Comparison of ENCODE assay signal across 11 cellular contexts in genomic region chr14:61764342-61765122, GRCh38. TPM values are rescaled to one million over a fixed set of nuclear protein-coding genes. Genes with fewer than 3 reads are reported as not detected.
A peak's percentile ranks its signal among the peaks of the same experiment; 100 is the strongest.
DNase-seq lines count a peak whose midpoint lies in the region; ATAC-seq and TF ChIP-seq lines count a peak whose summit lies in the region.
"Had no signal": no experiment of that assay in that cellular context is flagged by ENCODE, and none has a peak within 500 bp of the region (broad histone marks: within the 10 kb centered on the region; RNA-seq: fewer than 3 reads in every experiment).

No MANE protein-coding gene starts in this region.

- peaks cover 22% of the 10 kb centered on the region for H3K36me3 Mint-ChIP-seq in WTC11
- peaks cover 2 to 7% of the 10 kb centered on the region in 2 donors for H3K36me3 Mint-ChIP-seq in stimulated activated naive B cell treated with anti-CD40 and anti-IgM and Interleukin-4, amounts not matched to agents 10 μg/mL and 1 μg/mL and 100 μg/mL, for 72 hours

- H3K4me3 ChIP-seq in right atrium auricular region (peak overlapping the region in 1 of 2 donors; percentile 2), right cardiac atrium (ENCODE audit: low read length) (peak overlapping the region; percentile 3), urinary bladder (ENCODE audit: low read depth, low read length) (no peak overlapping the region), upper lobe of left lung (peak overlapping the region in 1 of 4 donors; percentile 95)

- TF ChIP-seq CTCF in right atrium auricular region (IDR thresholded peaks at IDR 0.05) (no peak), WTC11 (IDR thresholded peaks at IDR 0.05) (no peak), upper lobe of left lung (IDR thresholded peaks at IDR 0.05) (no peak)

- CTCF ChIA-PET in WTC11 (lab: Charles Lee) = interaction anchor here (0.6 to 2.9 kb wide), 2 partner anchors 73 to 127 kb away, joined by 3 to 10 read pairs; no protein-coding TSS in a partner anchor

- ATAC-seq in left ventricle myocardium superior (no peak), WTC11 (no peak), right cardiac atrium (no peak), upper lobe of left lung (ENCODE audit: low FRiP score in 2 of 2) (no peak)
- ATAC-seq in stimulated activated naive B cell treated with anti-CD40 and anti-IgM and Interleukin-4, amounts not matched to agents 10 μg/mL and 1 μg/mL and 100 μg/mL, for 72 hours (replicated peaks) = no peak

- peak overlapping the region; percentile 2; the same call in 1 of the 2 replicates for H3K27ac Mint-ChIP-seq in WTC11
- H3K27ac Mint-ChIP-seq in stimulated activated naive B cell treated with anti-CD40 and anti-IgM and Interleukin-4, amounts not matched to agents 10 μg/mL and 1 μg/mL and 100 μg/mL, for 72 hours = no peak overlapping the region

- H3K9me3 Mint-ChIP-seq in WTC11 = no peaks in the 10 kb centered on the region
- no peaks in the 10 kb centered on the region for H3K9me3 Mint-ChIP-seq in stimulated activated naive B cell treated with anti-CD40 and anti-IgM and Interleukin-4, amounts not matched to agents 10 μg/mL and 1 μg/mL and 100 μg/mL, for 72 hours

- POLR2A ChIA-PET in WTC11 (lab: Charles Lee) = interaction anchor here (0.6 to 1.3 kb wide), 3 partner anchors 14 to 1258 kb away, joined by 3 to 9 read pairs (median 5); partner anchors contain the start of gene HIF1A

- DNase-seq in right atrium auricular region (ENCODE audit: low spot score) (no peak), left ventricle myocardium superior (no peak), WTC11 (ENCODE audit: low spot score) (no peak), right cardiac atrium (no peak), upper lobe of left lung (no peak), head of caudate nucleus (no peak)
- no peak for DNase-seq in stimulated activated naive B cell treated with anti-CD40 and anti-IgM and Interleukin-4, amounts not matched to agents 10 μg/mL and 1 μg/mL and 100 μg/mL, for 72 hours
- DNase-seq: DMS53, WERI-Rb-1 had no signal

- H3K27ac ChIP-seq in right atrium auricular region (peak overlapping the region; percentile 92 to 96), right cardiac atrium (ENCODE audit: low read length) (no peak overlapping the region), urinary bladder (ENCODE audit: low read depth) (peak overlapping the region; percentile 38), upper lobe of left lung (no peak overlapping the region)
- H3K27ac ChIP-seq: WERI-Rb-1 had no signal

- H3K9me3 ChIP-seq in right atrium auricular region (no peaks in the 10 kb centered on the region), right cardiac atrium (ENCODE audit: control insufficient read depth, low read length) (no peaks in the 10 kb centered on the region), upper lobe of left lung (no peaks in the 10 kb centered on the region)

- TF ChIP-seq POLR2A in upper lobe of left lung (IDR thresholded peaks at IDR 0.05) = no peak

- H3K36me3 ChIP-seq in right atrium auricular region (no peaks in the 10 kb centered on the region), urinary bladder (ENCODE audit: insufficient read depth) (no peaks in the 10 kb centered on the region), upper lobe of left lung (peaks cover 3 to 14% (median 7%) of the 10 kb centered on the region in 4 donors)

- H3K4me3 Mint-ChIP-seq in WTC11 = peak overlapping the region; percentile 99
- H3K4me3 Mint-ChIP-seq in stimulated activated naive B cell treated with anti-CD40 and anti-IgM and Interleukin-4, amounts not matched to agents 10 μg/mL and 1 μg/mL and 100 μg/mL, for 72 hours = no peak overlapping the region

- no peaks in the 10 kb centered on the region for H3K27me3 Mint-ChIP-seq in WTC11 (ENCODE audit: low read depth)
- H3K27me3 Mint-ChIP-seq in stimulated activated naive B cell treated with anti-CD40 and anti-IgM and Interleukin-4, amounts not matched to agents 10 μg/mL and 1 μg/mL and 100 μg/mL, for 72 hours = no peaks in the 10 kb centered on the region

- TF ChIP-seq EP300 in upper lobe of left lung (IDR thresholded peaks at IDR 0.05) = no peak

- peaks cover 0 to 33% of the 10 kb centered on the region in 2 donors for H3K4me1 ChIP-seq in right atrium auricular region
- H3K4me1 ChIP-seq in right cardiac atrium (ENCODE audit: control insufficient read depth, insufficient read depth, low read length) = no peaks in the 10 kb centered on the region
- H3K4me1 ChIP-seq in urinary bladder (ENCODE audit: insufficient read depth) = no peaks in the 10 kb centered on the region
- peaks cover 7 to 27% (median 20%) of the 10 kb centered on the region in 4 donors for H3K4me1 ChIP-seq in upper lobe of left lung

- WGBS in right cardiac atrium = 79% methylated on average over 5 of the region's 5 CpGs
- WGBS in urinary bladder = 82% methylated on average over 5 of the region's 5 CpGs
- 84 to 86% methylated on average over 5 of the region's 5 CpGs for WGBS in upper lobe of left lung, 2 donors

- peaks cover 39% of the 10 kb centered on the region for H3K4me1 Mint-ChIP-seq in WTC11
- peaks cover 12 to 36% of the 10 kb centered on the region in 2 donors for H3K4me1 Mint-ChIP-seq in stimulated activated naive B cell treated with anti-CD40 and anti-IgM and Interleukin-4, amounts not matched to agents 10 μg/mL and 1 μg/mL and 100 μg/mL, for 72 hours

- H3K27me3 ChIP-seq in right atrium auricular region = no peaks in the 10 kb centered on the region
- H3K27me3 ChIP-seq in right cardiac atrium (ENCODE audit: control insufficient read depth, insufficient read depth) = no peaks in the 10 kb centered on the region
- H3K27me3 ChIP-seq in upper lobe of left lung = no peaks in the 10 kb centered on the region

- intact Hi-C loops in left ventricle myocardium superior (cut with micrococcal nuclease) (no loop called here), right cardiac atrium (cut with DNase I) (no loop called here), head of caudate nucleus (cut with DNase I) (no loop called here)

TF ChIP-seq in WTC11, 78 proteins besides CTCF, POLR2A, EP300 and RAD21 (continues in another document):
- TF ChIP-seq ATF3 (CRISPR knock-in tag; conservative IDR thresholded peaks at IDR 0.05) (no peak), SOX15 (CRISPR knock-in tag; IDR thresholded peaks at IDR 0.05) (no peak), MLX (CRISPR knock-in tag; IDR thresholded peaks at IDR 0.05) (no peak), ESRRA (CRISPR knock-in tag; IDR thresholded peaks at IDR 0.05; ENCODE audit: borderline replicate concordance) (no peak), ETV6 (CRISPR knock-in tag; IDR thresholded peaks at IDR 0.05) (no peak), RORB (CRISPR knock-in tag; IDR thresholded peaks at IDR 0.05) (no peak), RELA (CRISPR knock-in tag; IDR thresholded peaks at IDR 0.05; ENCODE audit: borderline replicate concordance) (no peak), IRF2 (CRISPR knock-in tag; IDR thresholded peaks at IDR 0.05; ENCODE audit: borderline replicate concordance, low read depth) (no peak), E2F1 (CRISPR knock-in tag; IDR thresholded peaks at IDR 0.05) (no peak), ZNF671 (CRISPR knock-in tag; IDR thresholded peaks at IDR 0.05) (no peak), ZNF416 (CRISPR knock-in tag; IDR thresholded peaks at IDR 0.05) (no peak), NR2C2 (CRISPR knock-in tag; IDR thresholded peaks at IDR 0.05) (no peak), TP53 (CRISPR knock-in tag; IDR thresholded peaks at IDR 0.05) (no peak), PREB (CRISPR knock-in tag; IDR thresholded peaks at IDR 0.05; ENCODE audit: borderline replicate concordance) (no peak)

RNA-seq across cellular contexts. Expression of gene SNAPC1, which starts 2.3 kb away (rescaled TPM):
- total RNA-seq in right atrium auricular region = 1 to 10 TPM; 6.2 to 9.5 TPM
- 14.5 TPM for total RNA-seq in left ventricle myocardium superior
- 9.5 to 10.2 TPM (median 10.1 TPM) in 3 replicates for total RNA-seq in WTC11 (2021)
- total RNA-seq in right cardiac atrium = 10 to 100 TPM in 1 of 4 donors, 1 to 10 TPM in 3; 6.1 to 12.9 (median 8.8) TPM
- 10.5 TPM for polyA plus RNA-seq in right cardiac atrium
- total RNA-seq in urinary bladder = 12.5 TPM
- polyA plus RNA-seq in urinary bladder = 7.0 TPM
- total RNA-seq in upper lobe of left lung = 1 to 10 TPM; 4.2 to 8.9 (median 4.7) TPM

RNA-seq across cellular contexts. Expression of gene SYT16, which starts 48.0 kb away (rescaled TPM):
- total RNA-seq in right atrium auricular region = under 1 TPM; 0.04 to 0.83 TPM
- not detected for total RNA-seq in left ventricle myocardium superior
- 2.9 to 4.0 TPM (median 3.6 TPM) in 3 replicates for total RNA-seq in WTC11 (2021)
- under 1 TPM; 0.25 to 0.91 (median 0.42) TPM for total RNA-seq in right cardiac atrium
- polyA plus RNA-seq in right cardiac atrium = 0.09 TPM
- total RNA-seq in urinary bladder = 4.1 TPM
- 0.05 TPM for polyA plus RNA-seq in urinary bladder
- under 1 TPM in 3 of 6 donors, not detected in 3; under 0.01 to 0.34 (median 0.14) TPM for total RNA-seq in upper lobe of left lung
- total RNA-seq: subcutaneous adipose tissue had no signal

Comparison
In these comparisons a context has a peak if more than half of its experiments do, and no peak if none do; other contexts are left out.
1. H3K27ac ChIP-seq: peak in right atrium auricular region (2 of 2) and urinary bladder (single experiment); none in right cardiac atrium (single experiment) and upper lobe of left lung (0 of 4).